ENCODE assay signal across 1 cellular context in the genomic region with DNA sequence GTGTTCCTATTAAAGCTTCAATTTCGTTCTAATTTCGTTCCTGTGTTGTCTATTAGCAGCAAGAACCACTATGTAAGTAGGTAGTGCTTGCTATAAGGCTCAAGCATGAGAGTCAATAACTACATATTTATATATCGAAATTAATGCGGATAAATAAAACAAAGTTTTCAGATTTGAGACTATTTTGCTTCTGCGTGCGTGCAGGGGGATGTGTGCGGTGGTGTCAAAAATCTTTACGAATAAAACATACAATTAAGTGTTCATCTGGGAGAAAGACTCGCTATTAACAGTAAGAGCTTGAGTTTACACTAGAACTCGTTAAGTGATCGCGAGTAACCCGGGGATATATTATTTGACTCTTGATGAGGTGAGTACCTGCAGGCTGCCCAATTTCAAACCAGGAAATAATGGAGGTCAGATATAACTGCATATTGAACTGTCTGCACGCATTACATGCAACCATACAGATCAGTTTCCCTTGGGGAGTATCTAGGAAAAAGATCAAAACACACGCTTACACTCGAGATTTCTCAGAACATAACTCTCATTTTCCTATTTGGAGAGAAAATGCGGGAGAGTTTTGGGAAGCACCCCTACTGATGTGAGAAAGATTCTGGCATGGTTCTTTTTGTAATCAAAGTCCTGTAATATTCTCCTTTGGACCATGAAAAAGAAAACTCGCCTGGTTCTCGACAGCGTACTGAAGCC.
TF ChIP-seq lines count a peak whose summit lies in the region.

No MANE protein-coding gene starts in this region.

TF ChIP-seq in liver, 16 proteins besides CTCF, POLR2A, EP300 and RAD21:
- peak; percentile 9 to 15 for TF ChIP-seq RXRA (IDR thresholded peaks at IDR 0.05)
- TF ChIP-seq, protein P1, sequence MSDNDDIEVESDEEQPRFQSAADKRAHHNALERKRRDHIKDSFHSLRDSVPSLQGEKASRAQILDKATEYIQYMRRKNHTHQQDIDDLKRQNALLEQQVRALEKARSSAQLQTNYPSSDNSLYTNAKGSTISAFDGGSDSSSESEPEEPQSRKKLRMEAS (IDR thresholded peaks at IDR 0.05) = no peak
TF ChIP-seq in liver: peak in this region for 1.
